Comparison of ENCODE assay signal across 1 cellular context in the genomic region with DNA sequence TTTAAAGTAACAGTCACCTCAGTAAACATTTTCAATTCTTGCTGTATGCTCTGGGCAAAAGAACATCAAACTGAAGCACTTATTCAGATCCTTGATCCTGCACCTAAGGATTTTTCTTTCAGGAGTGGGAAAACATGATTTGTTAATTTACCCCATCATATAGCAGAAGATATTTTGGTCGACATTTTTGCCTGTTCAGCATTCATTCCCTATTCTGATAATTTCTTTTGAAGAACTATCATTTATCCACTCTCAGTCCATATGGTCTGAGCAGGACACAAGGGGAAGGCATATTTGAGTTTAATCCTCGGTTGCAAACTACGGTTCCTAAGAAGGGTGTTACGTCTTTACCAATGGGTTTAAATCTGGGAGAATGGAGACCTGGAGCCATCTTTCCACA.
TF ChIP-seq lines count a peak whose summit lies in the region.

No MANE protein-coding gene starts in this region.

TF ChIP-seq in IMR-90, 13 proteins besides CTCF, POLR2A, EP300 and RAD21:
- TF ChIP-seq MAZ (IDR thresholded peaks at IDR 0.05; ENCODE audit: borderline replicate concordance, low read depth, low read length) (no peak), MAFK (IDR thresholded peaks at IDR 0.05; ENCODE audit: low read depth, low read length) (peak; percentile 32; the same call in 1 of the 2 replicates)
